11 cellular contexts compared by ENCODE assay signal in the genomic region with DNA sequence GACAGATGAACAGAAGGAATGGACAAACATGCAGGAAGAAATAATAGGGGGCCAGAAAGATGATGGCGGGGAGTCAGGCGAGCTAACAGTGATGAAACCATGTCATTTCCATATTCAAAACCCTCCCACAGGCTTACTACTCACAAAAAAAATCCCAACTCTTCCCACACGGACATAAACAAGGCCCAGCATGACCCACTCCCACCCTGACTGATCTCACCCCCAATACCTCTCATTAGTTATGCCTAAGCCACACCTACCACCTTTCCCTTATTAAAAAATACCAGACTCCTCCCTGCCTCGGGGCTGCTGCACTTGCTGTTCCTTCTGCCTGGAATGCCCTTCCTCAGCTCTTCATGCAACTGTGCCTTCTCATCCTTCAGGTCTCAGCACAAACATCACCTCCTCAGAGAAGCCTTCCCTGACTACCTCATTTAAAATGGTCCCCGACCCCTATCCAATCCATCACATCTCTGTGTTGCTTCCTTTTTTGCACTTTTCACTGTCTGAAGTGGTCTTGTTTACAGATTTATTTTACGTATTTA.
DNase-seq lines count a peak whose midpoint lies in the region; ATAC-seq, FAIRE-seq and TF ChIP-seq lines count a peak whose summit lies in the region.
"Had no signal": no experiment of that assay in that cellular context is flagged by ENCODE, and none has a peak within 500 bp of the region (broad histone marks: within the 10 kb centered on the region; RNA-seq: fewer than 3 reads in every experiment).

No MANE protein-coding gene starts in this region.

- DNase-seq in A673 (ENCODE audit: low spot score): no peak
- DNase-seq in SJCRH30: peak in 1 of 2 experiments; percentile 53
- no peak for DNase-seq in esophagus squamous epithelium (lab: John Stamatoyannopoulos, UW)
- DNase-seq in psoas muscle: no peak
- DNase-seq in T-helper 2 cell treated with Interferon-gamma antibody and Interleukin-4, amounts not matched to agents 5 μg/mL and 100 μg/mL, for 36 hours (ENCODE audit: low spot score): no peak
- no peak for DNase-seq in suprapubic skin (ENCODE audit: low spot score in 2 of 2)
- DNase-seq in RCC 7860 (ENCODE audit: low spot score): no peak
- DNase-seq: activated CD4-positive, alpha-beta T cell treated with anti-CD3 and anti-CD28 coated beads, Interleukin-2, amount 50 U/mL, for 4 hours; natural killer cell; T-helper 2 cell had no signal

- H3K27ac Mint-ChIP-seq in T-helper 2 cell treated with Interferon-gamma antibody and Interleukin-4, amounts not matched to agents 5 μg/mL and 100 μg/mL, for 36 hours: no peak overlapping the region
- H3K27ac Mint-ChIP-seq: natural killer cell had no signal

- no peaks in the 10 kb centered on the region for H3K27me3 Mint-ChIP-seq in T-helper 2 cell treated with Interferon-gamma antibody and Interleukin-4, amounts not matched to agents 5 μg/mL and 100 μg/mL, for 36 hours (ENCODE audit: low read depth)

- TF ChIP-seq POLR2A in esophagus squamous epithelium (IDR thresholded peaks at IDR 0.05) (no peak), suprapubic skin (IDR thresholded peaks at IDR 0.05) (no peak)

- peaks cover 11% of the 10 kb centered on the region for H3K36me3 Mint-ChIP-seq in T-helper 2 cell treated with Interferon-gamma antibody and Interleukin-4, amounts not matched to agents 5 μg/mL and 100 μg/mL, for 36 hours (ENCODE audit: low read depth)

- TF ChIP-seq CTCF in A673 (conservative IDR thresholded peaks at IDR 0.05; ENCODE audit: low read depth, low read length) (no peak), esophagus squamous epithelium (IDR thresholded peaks at IDR 0.05) (no peak), psoas muscle (IDR thresholded peaks at IDR 0.05) (no peak), suprapubic skin (IDR thresholded peaks at IDR 0.05) (no peak)

- H3K27me3 ChIP-seq in A673 (replicated peaks; ENCODE audit: insufficient read depth, low read depth, low read length, poor library complexity) (no peaks in the 10 kb centered on the region), SJCRH30 (no peaks in the 10 kb centered on the region), esophagus squamous epithelium (peaks cover 0 to 9% (median 0%) of the 10 kb centered on the region in 4 donors), psoas muscle (ENCODE audit: insufficient read depth in 3 of 3, low read length in 2 of 3) (no peaks in the 10 kb centered on the region), suprapubic skin (no peaks in the 10 kb centered on the region)

- TF ChIP-seq EP300 in suprapubic skin (IDR thresholded peaks at IDR 0.05): no peak

- H3K4me1 ChIP-seq in A673 (ENCODE audit: insufficient read depth, low read length, poor library complexity, severe bottlenecking): peaks cover 62% of the 10 kb centered on the region
- peaks cover 62% of the 10 kb centered on the region for H3K4me1 ChIP-seq in SJCRH30
- H3K4me1 ChIP-seq in esophagus squamous epithelium: peaks cover 17 to 54% (median 26%) of the 10 kb centered on the region in 3 donors
- peaks cover 51% of the 10 kb centered on the region for H3K4me1 ChIP-seq in psoas muscle
- peaks cover 51% of the 10 kb centered on the region for H3K4me1 ChIP-seq in suprapubic skin

- H3K4me3 Mint-ChIP-seq in T-helper 2 cell treated with Interferon-gamma antibody and Interleukin-4, amounts not matched to agents 5 μg/mL and 100 μg/mL, for 36 hours: no peak overlapping the region
- H3K4me3 Mint-ChIP-seq: natural killer cell had no signal

- no TSS peak for BruUV-seq in A673 (replicated peaks; lab: Mats Ljungman, UMichigan)

- no peak for FAIRE-seq in RCC 7860 (lab: Jason Lieb, UNC)

- H3K27ac ChIP-seq in A673 (ENCODE audit: low read depth, low read length, poor library complexity, severe bottlenecking) (peak overlapping the region; percentile 92), SJCRH30 (peak overlapping the region; percentile 96), esophagus squamous epithelium (peak overlapping the region in 3 of 4 donors; percentile 42 to 50 (median 49)), psoas muscle (peak overlapping the region; percentile 62), suprapubic skin (no peak overlapping the region)

- H3K9me3 Mint-ChIP-seq in T-helper 2 cell treated with Interferon-gamma antibody and Interleukin-4, amounts not matched to agents 5 μg/mL and 100 μg/mL, for 36 hours: no peaks in the 10 kb centered on the region
- H3K9me3 Mint-ChIP-seq: natural killer cell had no signal

- ATAC-seq in psoas muscle (no peak), HG03442 (IDR thresholded peaks at IDR 0.05; ENCODE audit: unreplicated experiment) (no peak)
- ATAC-seq: natural killer cell had no signal

- no peaks in the 10 kb centered on the region for H3K9me3 ChIP-seq in A673 (ENCODE audit: low read depth, low read length, poor library complexity, severe bottlenecking)
- H3K9me3 ChIP-seq in SJCRH30 (replicated peaks): no peaks in the 10 kb centered on the region
- H3K9me3 ChIP-seq in esophagus squamous epithelium: no peaks in the 10 kb centered on the region
- H3K9me3 ChIP-seq in psoas muscle: no peaks in the 10 kb centered on the region
- no peaks in the 10 kb centered on the region for H3K9me3 ChIP-seq in suprapubic skin

- H3K36me3 ChIP-seq in A673 (ENCODE audit: insufficient read depth, low read length, poor library complexity, severe bottlenecking): peaks cover 54% of the 10 kb centered on the region
- H3K36me3 ChIP-seq in SJCRH30: peaks cover 13% of the 10 kb centered on the region
- H3K36me3 ChIP-seq in esophagus squamous epithelium: peaks cover 0 to 38% (median 0%) of the 10 kb centered on the region in 3 donors
- H3K36me3 ChIP-seq in psoas muscle (ENCODE audit: insufficient read depth in 1 of 2, low read depth in 1 of 2): no peaks in the 10 kb centered on the region
- peaks cover 11% of the 10 kb centered on the region for H3K36me3 ChIP-seq in suprapubic skin

- WGBS in esophagus squamous epithelium, 2 donors: 59 to 63% methylated on average over 6 of the region's 6 CpGs
- WGBS in psoas muscle, 3 donors: 60 to 66% (median 63%) methylated on average over 6 of the region's 6 CpGs
- WGBS in suprapubic skin: 65% methylated on average over 6 of the region's 6 CpGs

- no peaks in the 10 kb centered on the region for H3K4me1 Mint-ChIP-seq in T-helper 2 cell treated with Interferon-gamma antibody and Interleukin-4, amounts not matched to agents 5 μg/mL and 100 μg/mL, for 36 hours (ENCODE audit: low read depth)

- H3K4me3 ChIP-seq in A673 (ENCODE audit: low read depth, low read length, poor library complexity, severe bottlenecking) (peak overlapping the region; percentile 8), SJCRH30 (peak overlapping the region; percentile 23), esophagus squamous epithelium (no peak overlapping the region), psoas muscle (peak overlapping the region; percentile 52), suprapubic skin (no peak overlapping the region)

- CTCF ChIA-PET in A673 (lab: Charles Lee): interaction anchor here (0.8 kb wide), 1 partner anchor 24 kb away, joined by 3 read pairs; no protein-coding TSS in a partner anchor

- intact Hi-C loops in A673 (cut with micrococcal nuclease; ENCODE audit: unreplicated experiment): loop anchor here (5.0 kb wide), 1 partner anchor 145 kb away; the partner anchor contains the start of gene PREX1
- intact Hi-C loops in esophagus squamous epithelium (cut with DNase I): no loop called here
- intact Hi-C loops in psoas muscle (cut with DNase I): no loop called here

- POLR2A ChIA-PET in A673 (lab: Charles Lee; ENCODE audit: low non-redundant PET): no interaction called here

Comparison
In these comparisons a context has a peak if more than half of its experiments do, and no peak if none do; other contexts are left out.
1. H3K4me3 ChIP-seq: peak in A673 (single experiment), SJCRH30 (single experiment) and psoas muscle (single experiment); none in esophagus squamous epithelium (0 of 4) and suprapubic skin (single experiment).